In genomic region chr2:183037660-183038340, GRCh38 we compare ENCODE assay signal across 8 cellular contexts. TPM values are rescaled to one million over a fixed set of nuclear protein-coding genes. Genes with fewer than 3 reads are reported as not detected.
A peak's percentile ranks its signal among the peaks of the same experiment; 100 is the strongest.
DNase-seq lines count a peak whose midpoint lies in the region; ATAC-seq, FAIRE-seq and TF ChIP-seq lines count a peak whose summit lies in the region.

No MANE protein-coding gene starts in this region.

- H3K27me3 Mint-ChIP-seq in CD14-positive monocyte (ENCODE audit: low read depth in 3 of 3) (peaks cover 64 to 82% (median 81%) of the 10 kb centered on the region in 3 donors), T-cell (peaks cover 36 to 50% of the 10 kb centered on the region in 2 donors)

- H3K27ac Mint-ChIP-seq in CD14-positive monocyte (no peak overlapping the region), T-cell (no peak overlapping the region)

- H3K9me3 ChIP-seq in kidney (ENCODE audit: control insufficient read depth in 1 of 2, low read length in 2 of 2): no peaks in the 10 kb centered on the region

- TF ChIP-seq CTCF in CD14-positive monocyte (IDR thresholded peaks at IDR 0.05) (no peak), cardiac fibroblast (IDR thresholded peaks at IDR 0.05; ENCODE audit: low read depth, low read length) (no peak), kidney (IDR thresholded peaks at IDR 0.05; ENCODE audit: borderline replicate concordance, extremely low read depth, insufficient read depth) (no peak)

- ATAC-seq in GM18909 (IDR thresholded peaks at IDR 0.05; ENCODE audit: poor library complexity, unreplicated experiment) (peak; percentile 48), HG03108 (IDR thresholded peaks at IDR 0.05; ENCODE audit: unreplicated experiment) (peak; percentile 29), T-cell (replicated peaks in 1 of 4) (peak; percentile 61 to 76 (median 72))

- intact Hi-C loops in CD14-positive monocyte (cut with micrococcal nuclease): no loop called here
- intact Hi-C loops in kidney (cut with DNase I): no loop called here

- H3K36me3 Mint-ChIP-seq in CD14-positive monocyte (peaks cover 5 to 8% of the 10 kb centered on the region in 2 donors), T-cell (no peaks in the 10 kb centered on the region)

- POLR2A ChIA-PET in T-cell (lab: Charles Lee): no interaction called here

- H3K4me3 Mint-ChIP-seq in CD14-positive monocyte (peak overlapping the region; percentile 42 to 66), T-cell (peak overlapping the region; percentile 74 to 83 (median 82))

- FAIRE-seq in kidney (lab: Jason Lieb, UNC): no peak

- no peak for DNase-seq in CD14-positive monocyte (ENCODE audit: low spot score)
- DNase-seq in T-cell: peak in 27 of 34 experiments; percentile 10 to 47 (median 29)
- no peak for DNase-seq in cardiac fibroblast (ENCODE audit: low read depth in 2 of 2)
- no peak for DNase-seq in kidney
- DNase-seq in stimulated activated CD4-positive, alpha-beta T cell treated with anti-CD3 and anti-CD28 coated beads, Interleukin-12 subunit alpha, Interleukin-12 subunit beta, amount 100 ng/mL, for 48 hours (ENCODE audit: low read depth in 2 of 3, low spot score in 1 of 3): peak; percentile 23 to 30 (median 27)
- no peak for DNase-seq in globus pallidus (ENCODE audit: low spot score)

- CTCF ChIA-PET in T-cell (lab: Charles Lee): interaction anchor here in 1 of 2 donors (0.7 kb wide), 1 partner anchor 130 kb away, joined by 3 read pairs; no protein-coding TSS in a partner anchor

- peak overlapping the region; percentile 96 for H3K27ac ChIP-seq in kidney (ENCODE audit: low read depth in 2 of 2, low read length in 2 of 2)

- peak overlapping the region; percentile 85 to 95 for H3K9ac ChIP-seq in kidney (ENCODE audit: low read length in 2 of 2)

- peak overlapping the region; percentile 68 to 70 for H3K4me3 ChIP-seq in cardiac fibroblast (replicated peaks in 1 of 2; ENCODE audit: low read depth in 2 of 2, low read length in 2 of 2)
- H3K4me3 ChIP-seq in kidney (ENCODE audit: low read length in 2 of 2): peak overlapping the region; percentile 88 to 92

- H3K4me1 ChIP-seq in kidney (ENCODE audit: control insufficient read depth in 1 of 2, insufficient read depth in 1 of 2, low read depth in 1 of 2, low read length in 2 of 2): peaks cover 6 to 16% of the 10 kb centered on the region in 2 donors

- H3K4me1 Mint-ChIP-seq in CD14-positive monocyte: peaks cover 25% of the 10 kb centered on the region
- peaks cover 32 to 45% (median 37%) of the 10 kb centered on the region in 3 donors for H3K4me1 Mint-ChIP-seq in T-cell

- peaks cover 0 to 27% (median 19%) of the 10 kb centered on the region in 7 donors for H3K9me3 Mint-ChIP-seq in CD14-positive monocyte
- no peaks in the 10 kb centered on the region for H3K9me3 Mint-ChIP-seq in T-cell

- H3K36me3 ChIP-seq in kidney (ENCODE audit: control insufficient read depth in 1 of 2, insufficient read depth in 2 of 2, low read length in 2 of 2): no peaks in the 10 kb centered on the region

RNA-seq across cellular contexts. Expression of gene NCKAP1, which starts 0.5 kb away (rescaled TPM):
- polyA plus RNA-seq in CD14-positive monocyte (not detected), kidney (ENCODE audit: insufficient read depth, low read depth, low replicate concordance) (45.4 TPM)
- total RNA-seq in T-cell (1 to 10 TPM; 2.6 to 7.6 (median 4.9) TPM), kidney (140 TPM)

RNA-seq across cellular contexts. Expression of gene DUSP19, which starts 40.7 kb away (rescaled TPM):
- polyA plus RNA-seq in CD14-positive monocyte: under 1 TPM; 0.25 to 0.30 TPM
- total RNA-seq in T-cell: 1 to 10 TPM; 1.3 to 2.5 (median 2.0) TPM
- total RNA-seq in kidney: 4.4 TPM
- 1.8 TPM for polyA plus RNA-seq in kidney (ENCODE audit: insufficient read depth, low read depth, low replicate concordance)

Comparison
In these comparisons a context has a peak if more than half of its experiments do, and no peak if none do; other contexts are left out.
1. DNase-seq: peak in T-cell (27 of 34) and stimulated activated CD4-positive, alpha-beta T cell treated with anti-CD3 and anti-CD28 coated beads, Interleukin-12 subunit alpha, Interleukin-12 subunit beta, amount 100 ng/mL, for 48 hours (3 of 3); none in CD14-positive monocyte (single experiment), cardiac fibroblast (0 of 2), kidney (single experiment) and globus pallidus (single experiment).
2. RNA of gene NCKAP1, which starts 0.5 kb away (total RNA-seq): 140 TPM in kidney (single experiment); 2.6 to 7.6 TPM in T-cell; every median in the first group is over 10 times any median in the second.
3. Peak in every context shown above with its lines, with median percentiles within 50 percentile points of each other: ATAC-seq.